ENCODE assay signal across 21 cellular contexts in the genomic region with DNA sequence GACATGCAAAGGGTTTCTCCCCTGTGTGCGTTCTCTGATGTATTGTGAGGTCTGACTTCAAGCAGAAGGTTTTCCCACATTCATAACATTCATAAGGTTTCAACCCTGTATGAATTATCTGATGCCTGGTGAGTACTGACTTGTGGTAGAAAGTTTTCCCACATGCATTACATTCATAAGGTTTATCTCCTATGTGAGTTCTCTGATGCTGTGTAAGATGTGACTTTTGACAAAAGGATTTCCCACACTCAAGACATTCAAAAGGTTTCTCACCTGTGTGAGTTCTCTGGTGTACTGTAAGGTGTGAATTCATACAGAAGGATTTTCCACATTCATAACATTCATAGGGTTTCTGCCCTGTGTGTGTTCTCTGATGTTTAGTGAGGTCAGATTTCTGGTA. TPM values are rescaled to one million over a fixed set of nuclear protein-coding genes. Genes with fewer than 3 reads are reported as not detected.
A peak's percentile ranks its signal among the peaks of the same experiment; 100 is the strongest.
DNase-seq lines count a peak whose midpoint lies in the region; ATAC-seq, FAIRE-seq and TF ChIP-seq lines count a peak whose summit lies in the region.
"Had no signal": no experiment of that assay in that cellular context is flagged by ENCODE, and none has a peak within 500 bp of the region (broad histone marks: within the 10 kb centered on the region; RNA-seq: fewer than 3 reads in every experiment).

No MANE protein-coding gene starts in this region.

- H3K4me2 ChIP-seq in H1 (ENCODE audit: insufficient read depth in 1 of 2, low read depth in 2 of 2, low read length in 2 of 2), result no peak overlapping the region

- DNase-seq in DMS53 (lab: John Stamatoyannopoulos, UW) (peak; percentile 7), DMS53 treated with DMSO at 0.1 percent for 48 hours (lab: John Stamatoyannopoulos, UW; ENCODE audit: unreplicated experiment) (no peak), RWPE2 (ENCODE audit: low spot score) (no peak), H1 (ENCODE audit: low read depth in 1 of 2, low spot score in 2 of 2) (no peak), renal cortical epithelial cell (ENCODE audit: low read depth) (peak; percentile 4), HuH-7 (ENCODE audit: low spot score) (no peak), GM13976 (ENCODE audit: low spot score) (no peak)
- DNase-seq: 8988T; Caco-2; CD4-positive, alpha-beta T cell; DMS79; NCI-H1105; NCI-H1694 treated with DMSO at 0.1 percent for 48 hours; NCI-H2107; NCI-H510A; NCI-H748 treated with DMSO at 0.1 percent for 48 hours; NK-92 treated with Interleukin-12 subunit alpha and Interleukin-12 subunit beta, amount 100 ng/mL, for 24 hours; Right ventricle myocardium superior; SW 1271 had no signal

- H3K9ac ChIP-seq in H1 (replicated peaks in 1 of 4; ENCODE audit: extremely low read depth in 1 of 4, low read depth in 3 of 4, low read length in 3 of 4), result no peak overlapping the region

- H4K5ac ChIP-seq in H1 (ENCODE audit: insufficient read length, low read depth, low read length), result no peak overlapping the region

- peaks cover 11% of the 10 kb centered on the region for H3K4me1 ChIP-seq in RWPE2 (ENCODE audit: insufficient read depth, poor library complexity, severe bottlenecking)
- no peaks in the 10 kb centered on the region for H3K4me1 ChIP-seq in H1 (replicated peaks in 1 of 4; ENCODE audit: control insufficient read depth in 3 of 4, insufficient read depth in 4 of 4, low read length in 3 of 4)
- H3K4me1 ChIP-seq: Caco-2 had no signal

- no peak overlapping the region for H2BK12ac ChIP-seq in H1 (ENCODE audit: low read depth, low read length)

- H2BK5ac ChIP-seq in H1 (ENCODE audit: low read depth, low read length), result no peak overlapping the region

- POLR2A ChIA-PET in H1 (lab: Charles Lee; ENCODE audit: partially characterized antibody), result no interaction called here

- H4K20me1 ChIP-seq in H1 (replicated peaks in 1 of 2; ENCODE audit: control insufficient read depth in 1 of 2, insufficient read depth in 2 of 2, low read length in 2 of 2), result no peaks in the 10 kb centered on the region

- H4K91ac ChIP-seq in H1 (replicated peaks; ENCODE audit: insufficient read length, low read length), result no peak overlapping the region

- H3K23ac ChIP-seq in H1 (ENCODE audit: insufficient read length), result no peak overlapping the region

- H3K27me3 ChIP-seq in RWPE2 (ENCODE audit: insufficient read depth, poor library complexity, severe bottlenecking) (no peaks in the 10 kb centered on the region), H1 (replicated peaks in 1 of 4; ENCODE audit: control insufficient read depth in 3 of 4, extremely low read depth in 1 of 4, insufficient read depth in 3 of 4, low read length in 3 of 4) (no peaks in the 10 kb centered on the region)

- no peak overlapping the region for H3K18ac ChIP-seq in H1 (ENCODE audit: extremely low read depth, low read length)

- H3K36me3 ChIP-seq in RWPE2 (ENCODE audit: low read depth) (peaks cover 51% of the 10 kb centered on the region), H1 (ENCODE audit: control insufficient read depth in 2 of 4, insufficient read depth in 4 of 4, low read length in 3 of 4) (peaks cover 0 to 47% (median 26%) of the 10 kb centered on the region in 4 experiments; a peak in 6 of 8 replicates)

- no peak overlapping the region for H3K4me3 ChIP-seq in RWPE2 (ENCODE audit: severe bottlenecking)
- H3K4me3 ChIP-seq in H1 (ENCODE audit: extremely low read depth in 1 of 4, insufficient read depth in 2 of 4, low read depth in 3 of 4, low read length in 4 of 4), result no peak overlapping the region

- CTCF ChIA-PET in H1 (lab: Charles Lee; ENCODE audit: partially characterized antibody), result no interaction called here

- H3K79me1 ChIP-seq in H1 (ENCODE audit: low read depth, low read length), result no peaks in the 10 kb centered on the region

- no peak for TF ChIP-seq RAD21 in H1 (IDR thresholded peaks at IDR 0.05 in 1 of 2, conservative IDR thresholded peaks at IDR 0.05 in 1 of 2; ENCODE audit: low read depth in 2 of 2, low read length in 2 of 2)

- ATAC-seq in RWPE2 (ENCODE audit: low read depth) (no peak), GM19395 (IDR thresholded peaks at IDR 0.05; ENCODE audit: unreplicated experiment) (no peak)

- in situ Hi-C loops in GM13976 (cut with MboI; ENCODE audit: low sequenced_read_pairs, unreplicated experiment), result no loop called here

- H3K56ac ChIP-seq in H1 (replicated peaks; ENCODE audit: insufficient read length, low read depth, low read length), result no peak overlapping the region

- H2BK120ac ChIP-seq in H1 (replicated peaks; ENCODE audit: low read depth, low read length), result no peak overlapping the region

- H2BK15ac ChIP-seq in H1 (ENCODE audit: low read length), result no peak overlapping the region

- no peak overlapping the region for H3K4ac ChIP-seq in H1 (replicated peaks; ENCODE audit: insufficient read length, low read depth, low read length)

- H3K27ac ChIP-seq in RWPE2 (ENCODE audit: poor library complexity, severe bottlenecking) (peak overlapping the region; percentile 67), H1 (ENCODE audit: low read depth, low read length) (no peak overlapping the region)

- peak; percentile 66 for FAIRE-seq in H1 (lab: Jason Lieb, UNC)
- FAIRE-seq: RCC 7860 had no signal

- peaks cover 20% of the 10 kb centered on the region for H3K9me3 ChIP-seq in RWPE2 (ENCODE audit: severe bottlenecking)
- peaks cover 41 to 56% of the 10 kb centered on the region in 2 experiments for H3K9me3 ChIP-seq in H1 (ENCODE audit: insufficient read depth in 2 of 2, low read depth in 1 of 2, low read length in 1 of 2)

- no peak overlapping the region for H4K8ac ChIP-seq in H1 (ENCODE audit: extremely low read depth, insufficient read depth, low read length)

- no peak overlapping the region for H2AK5ac ChIP-seq in H1 (ENCODE audit: low read depth, low read length)

- no peak overlapping the region for H3K14ac ChIP-seq in H1 (ENCODE audit: insufficient read length)

- 94% methylated on average over 1 of the region's 1 CpG; no CpG with 5 or more reads in 1 of the 2 experiments for WGBS in H1 (ENCODE audit: extremely low coverage in 1 of 2, insufficient coverage in 1 of 2, insufficient read length in 1 of 2, insufficient replicate concordance in 2 of 2, low coverage in 1 of 2, low lambda C conversion rate in 2 of 2, missing lambda C conversion rate in 1 of 2), 2 experiments

- TF ChIP-seq CTCF in RWPE2 (IDR thresholded peaks at IDR 0.05; ENCODE audit: poor library complexity, severe bottlenecking) (no peak), H1 (IDR thresholded peaks at IDR 0.05; ENCODE audit: control extremely low read depth in 1 of 3, insufficient read depth in 1 of 3, low read depth in 1 of 3, low read length in 3 of 3) (no peak), GM13976 (IDR thresholded peaks at IDR 0.05; ENCODE audit: borderline replicate concordance, control extremely low read depth, extremely low read depth, insufficient read depth, missing control alignments) (no peak)

- H3K23me2 ChIP-seq in H1 (ENCODE audit: low read depth, low read length), result no peaks in the 10 kb centered on the region

- no peak overlapping the region for H2BK20ac ChIP-seq in H1 (ENCODE audit: low read length)

- H3K79me2 ChIP-seq in H1 (ENCODE audit: control insufficient read depth in 1 of 2, insufficient read depth in 2 of 2, low read length in 2 of 2), result no peaks in the 10 kb centered on the region

- TF ChIP-seq EP300 in H1 (IDR thresholded peaks at IDR 0.05; ENCODE audit: borderline replicate concordance in 1 of 2, low read depth in 2 of 2, low read length in 2 of 2), result no peak

- H2AFZ ChIP-seq in H1 (ENCODE audit: low read length), result no peak overlapping the region

- TF ChIP-seq POLR2A in H1 (IDR thresholded peaks at IDR 0.05; ENCODE audit: control extremely low read depth in 1 of 2, low read depth in 2 of 2, low read length in 2 of 2), result no peak

TF ChIP-seq in H1, 55 proteins besides CTCF, POLR2A, EP300 and RAD21:
- no peak for TF ChIP-seq TBP (IDR thresholded peaks at IDR 0.05; ENCODE audit: low read depth, low read length)
- TF ChIP-seq ZNF274 (IDR thresholded peaks at IDR 0.05; ENCODE audit: borderline replicate concordance, extremely low read depth, low read length), result peak; percentile 83

RNA-seq across cellular contexts. Expression of gene ZNF33B, which starts 45.1 kb away (rescaled TPM):
- 29.7 and 33.4 TPM in 2 replicates for total RNA-seq in H1 (2021; fragmentation: NEBNext Ultra II Directional; extraction: Animal tissue kit (Norgen Biotek cat#: 25700))
- 4.2 and 10.7 TPM in 2 replicates for polyA plus RNA-seq in H1 (2011; rRNA removed)
- polyA plus RNA-seq in H1 (2011; cell fraction: cytosol; rRNA removed), result 8.1 TPM
- 9.9 TPM for polyA plus RNA-seq in H1 (2011; cell fraction: nucleus; rRNA removed)
- 10.3 to 14.2 TPM (median 12.0 TPM) in 4 replicates for polyA plus RNA-seq in H1 (2012, experiment 1 of 2)
- 1.2 TPM for polyA plus RNA-seq in H1 (2012, experiment 2 of 2)
- 16.4 TPM for polyA plus RNA-seq in H1 (2013, experiment 1 of 2)
- 15.3 TPM for polyA plus RNA-seq in H1 (2013, experiment 2 of 2)
- 14.3 and 27.0 TPM in 2 replicates for polyA minus RNA-seq in H1 (2011; rRNA and poly(A)+ RNA removed)
- polyA minus RNA-seq in H1 (2011; cell fraction: cytosol; rRNA and poly(A)+ RNA removed), result 16.0 TPM
- polyA minus RNA-seq in H1 (2011; cell fraction: nucleus; rRNA and poly(A)+ RNA removed), result 62.3 TPM
- total RNA-seq in renal cortical epithelial cell, result 13.2 and 48.4 TPM in 2 replicates

Comparison
In these comparisons a context has a peak if more than half of its experiments do, and no peak if none do; other contexts are left out.
1. DNase-seq: peak in DMS53 (single experiment) and renal cortical epithelial cell (single experiment); none in DMS53 treated with DMSO at 0.1 percent for 48 hours (single experiment), RWPE2 (single experiment), H1 (0 of 2), HuH-7 (single experiment) and GM13976 (single experiment).